In the genomic region with DNA sequence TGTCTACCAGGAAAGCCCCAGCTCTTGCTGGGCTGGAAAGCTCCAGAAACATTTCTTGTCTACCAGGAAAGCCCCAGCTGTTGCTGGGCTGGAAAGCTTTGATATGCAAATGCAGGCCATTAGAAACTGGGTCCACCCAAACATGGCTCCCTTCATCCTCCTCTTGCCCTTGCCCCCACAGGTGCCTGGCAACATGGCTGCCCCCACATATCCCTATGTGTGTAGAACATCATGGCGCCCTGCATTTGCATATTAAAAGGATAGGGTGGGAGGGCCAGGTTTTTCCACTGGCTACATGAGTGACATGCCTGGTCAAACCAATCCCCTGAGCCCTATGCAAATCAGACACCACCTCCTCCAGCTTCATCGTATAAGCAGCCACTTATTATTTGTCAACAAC, we compare ENCODE assay signal across 23 cellular contexts.
"Had no signal": no experiment of that assay in that cellular context is flagged by ENCODE, and none has a peak within 500 bp of the region (broad histone marks: within the 10 kb centered on the region; RNA-seq: fewer than 3 reads in every experiment).

No MANE protein-coding gene starts in this region.

- H3K9ac ChIP-seq: KMS-11, SK-N-SH had no signal

- ATAC-seq: K562, Panc1, PC-3 had no signal

- H3K4me2 ChIP-seq: KMS-11, SK-N-SH had no signal

- H3K9me3 ChIP-seq: SK-N-SH had no signal

- H3K4me1 Mint-ChIP-seq: IgD-negative memory B cell had no signal

- H3K27ac ChIP-seq: KMS-11, RWPE1 had no signal

- H3K4me3 Mint-ChIP-seq: IgD-negative memory B cell had no signal

- H3K27ac Mint-ChIP-seq: IgD-negative memory B cell had no signal

- H3K4me3 ChIP-seq: K562 had no signal

- DNase-seq: Kasumi-1, MM.1S, NCI-H1092 treated with DMSO at 0.1 percent for 48 hours, NCI-H1436, NCI-H187, NCI-H2029, NCI-H2081 treated with DMSO at 0.1 percent for 48 hours, NCI-H2171, NCI-H226, NCI-H446, NCI-H510A, NCI-H524 treated with DMSO at 0.1 percent for 48 hours, NCI-H69, NCI-H774, PC-3, SHP77, SK-N-SH, SW 1271 had no signal

- H3K36me3 Mint-ChIP-seq: IgD-negative memory B cell had no signal

- H3K27me3 Mint-ChIP-seq: IgD-negative memory B cell had no signal
